ENCODE assay signal across 16 cellular contexts in the genomic region with DNA sequence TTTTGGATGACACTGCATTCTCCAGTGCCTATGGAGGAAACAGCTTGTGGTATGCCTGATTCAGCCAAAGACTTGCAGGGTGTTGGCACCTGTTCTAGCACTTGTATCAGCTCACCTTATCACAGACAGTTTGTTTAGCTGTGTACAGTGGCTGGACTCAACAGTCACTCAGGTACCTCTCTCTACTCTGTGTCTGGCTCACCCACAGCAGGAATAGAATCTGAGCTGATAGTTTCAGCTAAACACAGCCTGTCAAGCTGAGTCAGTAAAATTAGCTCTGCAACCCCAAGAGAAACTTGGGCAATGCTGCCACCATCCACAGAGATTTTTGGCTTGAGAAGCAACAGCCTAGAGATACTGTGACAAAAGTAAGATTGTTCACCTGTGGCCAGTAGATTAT.
DNase-seq lines count a peak whose midpoint lies in the region; ATAC-seq and TF ChIP-seq lines count a peak whose summit lies in the region.
"Had no signal": no experiment of that assay in that cellular context is flagged by ENCODE, and none has a peak within 500 bp of the region (broad histone marks: within the 10 kb centered on the region; RNA-seq: fewer than 3 reads in every experiment).

No MANE protein-coding gene starts in this region.

- no peaks in the 10 kb centered on the region for H3K9me3 ChIP-seq in left ventricle myocardium inferior (replicated peaks)
- H3K9me3 ChIP-seq in right cardiac atrium (ENCODE audit: control insufficient read depth, low read length), result no peaks in the 10 kb centered on the region
- H3K9me3 ChIP-seq: A549; BLaER1 treated with 17β-estradiol and CSF1 and Interleukin-3, amounts not matched to agents 10 nM and 100 nM; Caco-2 had no signal

- no peaks in the 10 kb centered on the region for H3K27me3 ChIP-seq in left ventricle myocardium inferior (ENCODE audit: low read depth)
- no peaks in the 10 kb centered on the region for H3K27me3 ChIP-seq in right cardiac atrium (ENCODE audit: control insufficient read depth, insufficient read depth)
- H3K27me3 ChIP-seq: BLaER1 treated with 17β-estradiol and CSF1 and Interleukin-3, amounts not matched to agents 10 nM and 100 nM had no signal

- H3K4me3 ChIP-seq in left ventricle myocardium inferior (no peak overlapping the region), right cardiac atrium (ENCODE audit: low read length) (no peak overlapping the region)
- H3K4me3 ChIP-seq: A549; BLaER1 treated with 17β-estradiol and CSF1 and Interleukin-3, amounts not matched to agents 10 nM and 100 nM had no signal

- H3K27ac ChIP-seq in left ventricle myocardium inferior (replicated peaks) (no peak overlapping the region), right cardiac atrium (ENCODE audit: low read length) (no peak overlapping the region)
- H3K27ac ChIP-seq: 22Rv1; A549; BLaER1 treated with 17β-estradiol and CSF1 and Interleukin-3, amounts not matched to agents 10 nM and 100 nM; C4-2B had no signal

- peak; percentile 26 for ATAC-seq in Right ventricle myocardium inferior
- peak; percentile 66 for ATAC-seq in left ventricle myocardium superior
- ATAC-seq in right cardiac atrium, result no peak
- ATAC-seq: A549; CD8-positive, alpha-beta T cell had no signal

- intact Hi-C loops in Right ventricle myocardium inferior (cut with DNase I) (no loop called here), left ventricle myocardium inferior (cut with micrococcal nuclease) (no loop called here), left ventricle myocardium superior (cut with micrococcal nuclease) (no loop called here), right cardiac atrium (cut with DNase I) (no loop called here)

- TF ChIP-seq CTCF in left ventricle myocardium inferior (IDR thresholded peaks at IDR 0.05; ENCODE audit: borderline replicate concordance), result no peak

- DNase-seq in Right ventricle myocardium inferior (ENCODE audit: missing footprints) (no peak), left ventricle myocardium inferior (no peak), left ventricle myocardium superior (no peak), right cardiac atrium (no peak), NCI-H510A (lab: John Stamatoyannopoulos, UW) (no peak)
- DNase-seq: AML-193; Caco-2; Calu3; CD4-positive, alpha-beta T cell; CD8-positive, alpha-beta T cell; DMS79 treated with DMSO at 0.1 percent for 48 hours; GF-D8 had no signal

- H3K4me1 ChIP-seq in left ventricle myocardium inferior (no peaks in the 10 kb centered on the region), right cardiac atrium (ENCODE audit: control insufficient read depth, insufficient read depth, low read length) (no peaks in the 10 kb centered on the region)
- H3K4me1 ChIP-seq: A549; BLaER1 treated with 17β-estradiol and CSF1 and Interleukin-3, amounts not matched to agents 10 nM and 100 nM; Caco-2 had no signal

- no peaks in the 10 kb centered on the region for H3K36me3 ChIP-seq in left ventricle myocardium inferior
- H3K36me3 ChIP-seq: BLaER1 treated with 17β-estradiol and CSF1 and Interleukin-3, amounts not matched to agents 10 nM and 100 nM had no signal

Comparison
In these comparisons a context has a peak if more than half of its experiments do, and no peak if none do; other contexts are left out.
1. ATAC-seq: peak in Right ventricle myocardium inferior (single experiment) and left ventricle myocardium superior (single experiment); none in right cardiac atrium (0 of 2).